ENCODE assay signal across 1 cellular context in the genomic region with DNA sequence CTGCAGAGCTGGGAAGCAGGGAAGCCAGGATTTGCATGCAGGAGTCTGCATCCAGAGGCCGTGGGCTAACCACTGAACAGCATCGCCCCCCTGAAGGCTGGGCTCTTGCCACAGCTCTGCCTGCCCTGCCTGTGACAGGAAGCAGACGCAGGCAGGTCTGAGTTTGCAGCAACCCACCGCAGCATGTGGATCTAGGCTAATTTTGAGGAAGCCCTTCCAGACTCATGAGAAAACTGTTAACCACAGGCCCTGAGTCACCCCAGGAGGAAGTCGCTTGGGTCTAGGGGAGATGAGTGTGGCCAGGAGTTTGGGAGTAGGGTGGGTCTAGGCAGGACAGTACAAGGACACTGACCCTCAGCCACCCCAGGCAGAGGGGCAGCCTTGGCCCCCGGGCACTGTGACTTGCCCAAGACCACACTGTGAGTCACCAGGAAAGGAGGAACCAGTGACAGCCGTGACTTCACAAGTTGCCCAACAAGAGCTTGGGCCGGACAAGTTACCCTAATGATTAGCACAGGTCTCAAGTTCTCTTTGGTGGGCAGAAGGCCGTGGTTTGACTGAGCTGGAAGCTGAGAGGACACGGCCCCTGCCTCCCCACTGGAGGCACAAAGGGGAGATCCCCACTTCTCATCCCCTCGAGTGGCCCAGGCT.
TF ChIP-seq lines count a peak whose summit lies in the region.

No MANE protein-coding gene starts in this region.

TF ChIP-seq in K562, 482 proteins besides CTCF, POLR2A, EP300 and RAD21 (continued from another document and continues in another):
- TF ChIP-seq, protein P1, sequence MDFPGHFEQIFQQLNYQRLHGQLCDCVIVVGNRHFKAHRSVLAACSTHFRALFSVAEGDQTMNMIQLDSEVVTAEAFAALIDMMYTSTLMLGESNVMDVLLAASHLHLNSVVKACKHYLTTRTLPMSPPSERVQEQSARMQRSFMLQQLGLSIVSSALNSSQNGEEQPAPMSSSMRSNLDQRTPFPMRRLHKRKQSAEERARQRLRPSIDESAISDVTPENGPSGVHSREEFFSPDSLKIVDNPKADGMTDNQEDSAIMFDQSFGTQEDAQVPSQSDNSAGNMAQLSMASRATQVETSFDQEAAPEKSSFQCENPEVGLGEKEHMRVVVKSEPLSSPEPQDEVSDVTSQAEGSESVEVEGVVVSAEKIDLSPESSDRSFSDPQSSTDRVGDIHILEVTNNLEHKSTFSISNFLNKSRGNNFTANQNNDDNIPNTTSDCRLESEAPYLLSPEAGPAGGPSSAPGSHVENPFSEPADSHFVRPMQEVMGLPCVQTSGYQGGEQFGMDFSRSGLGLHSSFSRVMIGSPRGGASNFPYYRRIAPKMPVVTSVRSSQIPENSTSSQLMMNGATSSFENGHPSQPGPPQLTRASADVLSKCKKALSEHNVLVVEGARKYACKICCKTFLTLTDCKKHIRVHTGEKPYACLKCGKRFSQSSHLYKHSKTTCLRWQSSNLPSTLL (IDR thresholded peaks at IDR 0.05), result peak; percentile 89
- TF ChIP-seq MYNN (IDR thresholded peaks at IDR 0.05) (peak; percentile 69; the same call in 1 of the 2 replicates), MYNN (CRISPR knock-in tag; IDR thresholded peaks at IDR 0.05) (no peak), PTBP1 (IDR thresholded peaks at IDR 0.05; ENCODE audit: low read depth, low read length) (no peak), HSF4 (CRISPR knock-in tag; IDR thresholded peaks at IDR 0.05; ENCODE audit: borderline replicate concordance) (no peak), ZNF431 (CRISPR knock-in tag; IDR thresholded peaks at IDR 0.05) (peak; percentile 9; the same call in 1 of the 2 replicates), FOS (IDR thresholded peaks at IDR 0.05; ENCODE audit: extremely low read depth, insufficient read length) (no peak), NR2F6 (CRISPR knock-in tag; IDR thresholded peaks at IDR 0.05) (no peak), NFE2L1 (tag; IDR thresholded peaks at IDR 0.05; ENCODE audit: borderline replicate concordance, low read depth) (0 out of 2 replicates have a peak, but pooled peaks have one; percentile 20), NONO (IDR thresholded peaks at IDR 0.05; ENCODE audit: low read depth in 2 of 2, low read length in 1 of 2) (peak in 1 of 2 experiments; percentile 46; a peak in 1 of 4 replicates), KAT7 (CRISPR knock-in tag; IDR thresholded peaks at IDR 0.05; ENCODE audit: borderline replicate concordance) (no peak; the same call in 1 of the 2 replicates), ATF1 (CRISPR knock-in tag; IDR thresholded peaks at IDR 0.05) (no peak), ATF1 (tag; IDR thresholded peaks at IDR 0.05) (peak; percentile 16; the same call in 1 of the 2 replicates), RBM22 (IDR thresholded peaks at IDR 0.05; ENCODE audit: low read depth, low read length, poor library complexity, severe bottlenecking) (no peak), CCAR2 (IDR thresholded peaks at IDR 0.05; ENCODE audit: low read depth, low read length) (no peak), SAFB2 (IDR thresholded peaks at IDR 0.05; ENCODE audit: borderline replicate concordance, low read depth, low read length, severe bottlenecking) (no peak), EHMT2 (IDR thresholded peaks at IDR 0.05) (no peak), BRD9 (IDR thresholded peaks at IDR 0.05; ENCODE audit: low read depth, partially characterized antibody) (peak; percentile 16), ZNF253 (CRISPR knock-in tag; conservative IDR thresholded peaks at IDR 0.05) (no peak), JUND (IDR thresholded peaks at IDR 0.05; ENCODE audit: borderline replicate concordance, low read depth, low read length) (peak; percentile 89), JUND (tag; IDR thresholded peaks at IDR 0.05; ENCODE audit: borderline replicate concordance, low read depth, low read length) (peak; percentile 85; the same call in 2 of the 3 replicates)
- TF ChIP-seq, protein P2, sequence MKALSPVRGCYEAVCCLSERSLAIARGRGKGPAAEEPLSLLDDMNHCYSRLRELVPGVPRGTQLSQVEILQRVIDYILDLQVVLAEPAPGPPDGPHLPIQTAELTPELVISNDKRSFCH (CRISPR knock-in tag; IDR thresholded peaks at IDR 0.05), result no peak
- TF ChIP-seq, protein P2 (tag; IDR thresholded peaks at IDR 0.05), result peak; percentile 80
- TF ChIP-seq, protein P3, sequence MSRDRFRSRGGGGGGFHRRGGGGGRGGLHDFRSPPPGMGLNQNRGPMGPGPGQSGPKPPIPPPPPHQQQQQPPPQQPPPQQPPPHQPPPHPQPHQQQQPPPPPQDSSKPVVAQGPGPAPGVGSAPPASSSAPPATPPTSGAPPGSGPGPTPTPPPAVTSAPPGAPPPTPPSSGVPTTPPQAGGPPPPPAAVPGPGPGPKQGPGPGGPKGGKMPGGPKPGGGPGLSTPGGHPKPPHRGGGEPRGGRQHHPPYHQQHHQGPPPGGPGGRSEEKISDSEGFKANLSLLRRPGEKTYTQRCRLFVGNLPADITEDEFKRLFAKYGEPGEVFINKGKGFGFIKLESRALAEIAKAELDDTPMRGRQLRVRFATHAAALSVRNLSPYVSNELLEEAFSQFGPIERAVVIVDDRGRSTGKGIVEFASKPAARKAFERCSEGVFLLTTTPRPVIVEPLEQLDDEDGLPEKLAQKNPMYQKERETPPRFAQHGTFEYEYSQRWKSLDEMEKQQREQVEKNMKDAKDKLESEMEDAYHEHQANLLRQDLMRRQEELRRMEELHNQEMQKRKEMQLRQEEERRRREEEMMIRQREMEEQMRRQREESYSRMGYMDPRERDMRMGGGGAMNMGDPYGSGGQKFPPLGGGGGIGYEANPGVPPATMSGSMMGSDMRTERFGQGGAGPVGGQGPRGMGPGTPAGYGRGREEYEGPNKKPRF (IDR thresholded peaks at IDR 0.05; ENCODE audit: low read depth, low read length), result no peak
- TF ChIP-seq, protein P4, sequence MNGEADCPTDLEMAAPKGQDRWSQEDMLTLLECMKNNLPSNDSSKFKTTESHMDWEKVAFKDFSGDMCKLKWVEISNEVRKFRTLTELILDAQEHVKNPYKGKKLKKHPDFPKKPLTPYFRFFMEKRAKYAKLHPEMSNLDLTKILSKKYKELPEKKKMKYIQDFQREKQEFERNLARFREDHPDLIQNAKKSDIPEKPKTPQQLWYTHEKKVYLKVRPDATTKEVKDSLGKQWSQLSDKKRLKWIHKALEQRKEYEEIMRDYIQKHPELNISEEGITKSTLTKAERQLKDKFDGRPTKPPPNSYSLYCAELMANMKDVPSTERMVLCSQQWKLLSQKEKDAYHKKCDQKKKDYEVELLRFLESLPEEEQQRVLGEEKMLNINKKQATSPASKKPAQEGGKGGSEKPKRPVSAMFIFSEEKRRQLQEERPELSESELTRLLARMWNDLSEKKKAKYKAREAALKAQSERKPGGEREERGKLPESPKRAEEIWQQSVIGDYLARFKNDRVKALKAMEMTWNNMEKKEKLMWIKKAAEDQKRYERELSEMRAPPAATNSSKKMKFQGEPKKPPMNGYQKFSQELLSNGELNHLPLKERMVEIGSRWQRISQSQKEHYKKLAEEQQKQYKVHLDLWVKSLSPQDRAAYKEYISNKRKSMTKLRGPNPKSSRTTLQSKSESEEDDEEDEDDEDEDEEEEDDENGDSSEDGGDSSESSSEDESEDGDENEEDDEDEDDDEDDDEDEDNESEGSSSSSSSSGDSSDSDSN (IDR thresholded peaks at IDR 0.05; ENCODE audit: borderline replicate concordance in 1 of 2, low read depth in 2 of 2, low read length in 2 of 2), result peak in 1 of 2 experiments; percentile 33; a peak in 1 of 4 replicates
- TF ChIP-seq, protein P5, sequence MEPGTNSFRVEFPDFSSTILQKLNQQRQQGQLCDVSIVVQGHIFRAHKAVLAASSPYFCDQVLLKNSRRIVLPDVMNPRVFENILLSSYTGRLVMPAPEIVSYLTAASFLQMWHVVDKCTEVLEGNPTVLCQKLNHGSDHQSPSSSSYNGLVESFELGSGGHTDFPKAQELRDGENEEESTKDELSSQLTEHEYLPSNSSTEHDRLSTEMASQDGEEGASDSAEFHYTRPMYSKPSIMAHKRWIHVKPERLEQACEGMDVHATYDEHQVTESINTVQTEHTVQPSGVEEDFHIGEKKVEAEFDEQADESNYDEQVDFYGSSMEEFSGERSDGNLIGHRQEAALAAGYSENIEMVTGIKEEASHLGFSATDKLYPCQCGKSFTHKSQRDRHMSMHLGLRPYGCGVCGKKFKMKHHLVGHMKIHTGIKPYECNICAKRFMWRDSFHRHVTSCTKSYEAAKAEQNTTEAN (CRISPR knock-in tag; IDR thresholded peaks at IDR 0.05), result no peak
- TF ChIP-seq, protein P6, sequence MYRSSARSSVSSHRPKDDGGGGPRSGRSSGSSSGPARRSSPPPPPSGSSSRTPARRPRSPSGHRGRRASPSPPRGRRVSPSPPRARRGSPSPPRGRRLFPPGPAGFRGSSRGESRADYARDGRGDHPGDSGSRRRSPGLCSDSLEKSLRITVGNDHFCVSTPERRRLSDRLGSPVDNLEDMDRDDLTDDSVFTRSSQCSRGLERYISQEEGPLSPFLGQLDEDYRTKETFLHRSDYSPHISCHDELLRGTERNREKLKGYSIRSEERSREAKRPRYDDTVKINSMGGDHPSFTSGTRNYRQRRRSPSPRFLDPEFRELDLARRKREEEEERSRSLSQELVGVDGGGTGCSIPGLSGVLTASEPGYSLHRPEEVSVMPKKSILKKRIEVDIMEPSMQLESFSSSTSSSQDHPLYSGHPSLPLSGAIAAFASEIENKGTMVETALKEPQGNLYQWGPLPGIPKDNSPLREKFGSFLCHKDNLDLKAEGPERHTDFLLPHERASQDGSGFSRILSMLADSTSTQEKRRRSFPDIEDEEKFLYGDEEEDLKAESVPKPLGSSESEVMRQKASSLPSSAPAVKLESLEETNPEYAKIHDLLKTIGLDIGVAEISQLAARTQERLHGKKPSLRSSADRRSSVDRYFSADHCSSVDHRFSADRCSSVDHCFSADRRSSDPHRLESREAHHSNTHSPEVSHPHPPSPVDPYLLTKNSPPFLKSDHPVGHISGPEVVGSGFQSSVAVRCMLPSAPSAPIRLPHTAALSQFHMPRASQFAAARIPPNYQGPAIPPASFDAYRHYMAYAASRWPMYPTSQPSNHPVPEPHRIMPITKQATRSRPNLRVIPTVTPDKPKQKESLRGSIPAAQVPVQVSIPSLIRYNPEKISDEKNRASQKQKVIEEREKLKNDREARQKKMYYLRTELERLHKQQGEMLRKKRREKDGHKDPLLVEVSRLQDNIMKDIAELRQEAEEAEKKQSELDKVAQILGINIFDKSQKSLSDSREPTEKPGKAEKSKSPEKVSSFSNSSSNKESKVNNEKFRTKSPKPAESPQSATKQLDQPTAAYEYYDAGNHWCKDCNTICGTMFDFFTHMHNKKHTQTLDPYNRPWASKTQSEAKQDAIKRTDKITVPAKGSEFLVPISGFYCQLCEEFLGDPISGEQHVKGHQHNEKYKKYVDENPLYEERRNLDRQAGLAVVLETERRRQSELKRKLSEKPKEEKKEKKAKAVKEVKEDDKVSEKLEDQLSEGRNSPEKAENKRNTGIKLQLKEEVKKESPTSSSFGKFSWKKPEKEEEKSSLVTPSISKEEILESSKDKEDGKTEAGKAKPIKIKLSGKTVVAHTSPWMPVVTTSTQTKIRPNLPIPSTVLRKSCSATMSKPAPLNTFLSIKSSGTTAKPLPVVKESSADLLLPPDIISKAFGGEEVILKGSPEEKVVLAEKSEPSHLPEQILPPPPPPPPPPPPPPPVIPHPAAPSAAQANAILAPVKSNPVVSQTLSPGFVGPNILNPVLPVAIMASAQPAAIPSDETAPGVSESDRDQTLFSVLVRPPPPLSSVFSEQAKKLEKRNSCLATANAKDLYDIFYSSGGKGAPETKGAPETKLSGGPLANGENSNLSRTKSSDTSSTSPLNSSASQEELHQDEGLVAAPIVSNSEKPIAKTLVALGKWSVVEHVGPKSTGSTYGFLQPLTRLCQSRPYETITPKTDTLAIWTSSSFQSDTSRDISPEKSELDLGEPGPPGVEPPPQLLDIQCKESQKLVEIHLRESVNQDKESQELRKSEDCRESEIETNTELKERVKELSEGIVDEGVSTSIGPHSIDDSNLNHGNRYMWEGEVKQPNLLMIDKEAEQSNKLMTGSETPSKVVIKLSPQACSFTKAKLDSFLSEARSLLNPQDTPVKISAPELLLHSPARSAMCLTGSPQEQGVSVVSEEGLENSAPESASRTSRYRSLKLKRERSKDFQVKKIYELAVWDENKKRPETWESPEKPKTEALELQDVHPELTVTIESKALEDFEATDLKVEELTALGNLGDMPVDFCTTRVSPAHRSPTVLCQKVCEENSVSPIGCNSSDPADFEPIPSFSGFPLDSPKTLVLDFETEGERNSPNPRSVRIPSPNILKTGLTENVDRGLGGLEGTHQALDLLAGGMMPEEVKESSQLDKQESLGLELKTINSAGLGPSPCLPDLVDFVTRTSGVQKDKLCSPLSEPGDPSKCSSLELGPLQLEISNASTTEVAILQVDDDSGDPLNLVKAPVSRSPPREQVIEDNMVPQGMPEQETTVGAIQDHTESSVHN (IDR thresholded peaks at IDR 0.05; ENCODE audit: borderline replicate concordance in 1 of 2, low read depth in 1 of 2), result peak in 1 of 2 experiments; percentile 59; a peak in 1 of 4 replicates
- TF ChIP-seq, protein P7, sequence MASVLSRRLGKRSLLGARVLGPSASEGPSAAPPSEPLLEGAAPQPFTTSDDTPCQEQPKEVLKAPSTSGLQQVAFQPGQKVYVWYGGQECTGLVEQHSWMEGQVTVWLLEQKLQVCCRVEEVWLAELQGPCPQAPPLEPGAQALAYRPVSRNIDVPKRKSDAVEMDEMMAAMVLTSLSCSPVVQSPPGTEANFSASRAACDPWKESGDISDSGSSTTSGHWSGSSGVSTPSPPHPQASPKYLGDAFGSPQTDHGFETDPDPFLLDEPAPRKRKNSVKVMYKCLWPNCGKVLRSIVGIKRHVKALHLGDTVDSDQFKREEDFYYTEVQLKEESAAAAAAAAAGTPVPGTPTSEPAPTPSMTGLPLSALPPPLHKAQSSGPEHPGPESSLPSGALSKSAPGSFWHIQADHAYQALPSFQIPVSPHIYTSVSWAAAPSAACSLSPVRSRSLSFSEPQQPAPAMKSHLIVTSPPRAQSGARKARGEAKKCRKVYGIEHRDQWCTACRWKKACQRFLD (CRISPR knock-in tag; IDR thresholded peaks at IDR 0.05), result peak; percentile 91
- TF ChIP-seq, protein P8, sequence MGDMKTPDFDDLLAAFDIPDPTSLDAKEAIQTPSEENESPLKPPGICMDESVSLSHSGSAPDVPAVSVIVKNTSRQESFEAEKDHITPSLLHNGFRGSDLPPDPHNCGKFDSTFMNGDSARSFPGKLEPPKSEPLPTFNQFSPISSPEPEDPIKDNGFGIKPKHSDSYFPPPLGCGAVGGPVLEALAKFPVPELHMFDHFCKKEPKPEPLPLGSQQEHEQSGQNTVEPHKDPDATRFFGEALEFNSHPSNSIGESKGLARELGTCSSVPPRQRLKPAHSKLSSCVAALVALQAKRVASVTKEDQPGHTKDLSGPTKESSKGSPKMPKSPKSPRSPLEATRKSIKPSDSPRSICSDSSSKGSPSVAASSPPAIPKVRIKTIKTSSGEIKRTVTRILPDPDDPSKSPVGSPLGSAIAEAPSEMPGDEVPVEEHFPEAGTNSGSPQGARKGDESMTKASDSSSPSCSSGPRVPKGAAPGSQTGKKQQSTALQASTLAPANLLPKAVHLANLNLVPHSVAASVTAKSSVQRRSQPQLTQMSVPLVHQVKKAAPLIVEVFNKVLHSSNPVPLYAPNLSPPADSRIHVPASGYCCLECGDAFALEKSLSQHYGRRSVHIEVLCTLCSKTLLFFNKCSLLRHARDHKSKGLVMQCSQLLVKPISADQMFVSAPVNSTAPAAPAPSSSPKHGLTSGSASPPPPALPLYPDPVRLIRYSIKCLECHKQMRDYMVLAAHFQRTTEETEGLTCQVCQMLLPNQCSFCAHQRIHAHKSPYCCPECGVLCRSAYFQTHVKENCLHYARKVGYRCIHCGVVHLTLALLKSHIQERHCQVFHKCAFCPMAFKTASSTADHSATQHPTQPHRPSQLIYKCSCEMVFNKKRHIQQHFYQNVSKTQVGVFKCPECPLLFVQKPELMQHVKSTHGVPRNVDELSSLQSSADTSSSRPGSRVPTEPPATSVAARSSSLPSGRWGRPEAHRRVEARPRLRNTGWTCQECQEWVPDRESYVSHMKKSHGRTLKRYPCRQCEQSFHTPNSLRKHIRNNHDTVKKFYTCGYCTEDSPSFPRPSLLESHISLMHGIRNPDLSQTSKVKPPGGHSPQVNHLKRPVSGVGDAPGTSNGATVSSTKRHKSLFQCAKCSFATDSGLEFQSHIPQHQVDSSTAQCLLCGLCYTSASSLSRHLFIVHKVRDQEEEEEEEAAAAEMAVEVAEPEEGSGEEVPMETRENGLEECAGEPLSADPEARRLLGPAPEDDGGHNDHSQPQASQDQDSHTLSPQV (IDR thresholded peaks at IDR 0.05), result peak; percentile 96
